16 cellular contexts compared by ENCODE assay signal in the genomic region with DNA sequence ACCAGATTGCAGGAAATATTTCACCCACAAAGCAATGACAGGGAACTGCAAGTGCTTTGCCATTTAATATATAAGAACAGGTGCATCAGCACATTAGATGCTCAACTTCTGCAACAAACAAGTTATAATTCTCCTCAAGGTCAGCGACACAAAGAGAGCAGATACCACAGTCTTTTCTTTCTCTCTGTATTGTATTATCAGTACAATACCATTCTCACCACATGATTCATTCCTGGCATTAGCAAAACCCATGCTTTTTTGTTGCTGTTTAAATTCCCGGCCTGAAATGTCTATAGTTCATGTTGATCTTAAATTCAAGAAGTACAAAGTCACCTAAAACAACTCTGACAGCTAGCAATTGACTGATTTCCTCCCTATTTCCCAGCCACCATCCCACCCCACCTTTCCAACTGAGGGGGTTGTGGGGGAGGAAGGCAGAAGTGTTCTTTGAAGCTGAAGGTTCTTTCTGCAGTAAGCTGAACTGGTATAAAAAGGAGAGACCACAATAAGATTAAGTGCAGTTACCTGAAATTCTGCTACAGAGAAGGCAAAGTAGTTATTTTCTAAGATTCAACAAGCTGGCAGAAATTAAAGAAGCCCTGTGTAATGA.
"Had no signal": no experiment of that assay in that cellular context is flagged by ENCODE, and none has a peak within 500 bp of the region (broad histone marks: within the 10 kb centered on the region; RNA-seq: fewer than 3 reads in every experiment).

No MANE protein-coding gene starts in this region.

- ATAC-seq: activated CD8-positive, alpha-beta memory T cell treated with anti-CD3 and anti-CD28 coated beads, Interleukin-2, amount 10 ng/mL, durations not matched to agents 7 days and 5 days; effector memory CD8-positive, alpha-beta T cell; gastroesophageal sphincter; left colon; stimulated activated naive B cell treated with anti-CD40 and anti-IgM and Interleukin-4, amounts not matched to agents 10 μg/mL and 1 μg/mL and 100 μg/mL, for 72 hours; T-cell had no signal

- DNase-seq: activated CD4-positive, alpha-beta T cell treated with anti-CD3 and anti-CD28 coated beads for 1 hour; activated CD4-positive, alpha-beta T cell treated with anti-CD3 and anti-CD28 coated beads, Interleukin-2, amount 50 U/mL, for 4 hours; activated CD8-positive, alpha-beta memory T cell treated with anti-CD3 and anti-CD28 coated beads, Interleukin-2, amount 10 ng/mL, durations not matched to agents 7 days and 5 days; activated T-cell treated with anti-CD3 and anti-CD28 coated beads, Interleukin-2, amount 50 U/mL, for 1 hour; amygdala; cerebellar nuclear complex; effector memory CD8-positive, alpha-beta T cell; left colon; mammary epithelial cell; naive B cell; stimulated activated CD4-positive, alpha-beta T cell treated with anti-CD3 and anti-CD28 coated beads, Interleukin-2, amount 100 ng/mL, for 48 hours; stimulated activated naive B cell treated with anti-CD40 and anti-IgM and Interleukin-4, amounts not matched to agents 10 μg/mL and 1 μg/mL and 100 μg/mL, for 72 hours; T-cell; T1000; thyroid gland had no signal
